1 cellular context compared by ENCODE assay signal in genomic region chr7:45971171-45971570, GRCh38.
TF ChIP-seq lines count a peak whose summit lies in the region.

No MANE protein-coding gene starts in this region.

TF ChIP-seq in HepG2, 621 proteins besides CTCF, POLR2A, EP300 and RAD21:
- 0 out of 4 replicates have a peak, but pooled peaks have one; percentile 21 to 24 for TF ChIP-seq MAFK (conservative IDR thresholded peaks at IDR 0.05 in 1 of 2, IDR thresholded peaks at IDR 0.05 in 1 of 2; ENCODE audit: low read length in 2 of 2)
- no peak for TF ChIP-seq FOXO1 (CRISPR knock-in tag; IDR thresholded peaks at IDR 0.05)
